2 cellular contexts compared by ENCODE assay signal in the genomic region with DNA sequence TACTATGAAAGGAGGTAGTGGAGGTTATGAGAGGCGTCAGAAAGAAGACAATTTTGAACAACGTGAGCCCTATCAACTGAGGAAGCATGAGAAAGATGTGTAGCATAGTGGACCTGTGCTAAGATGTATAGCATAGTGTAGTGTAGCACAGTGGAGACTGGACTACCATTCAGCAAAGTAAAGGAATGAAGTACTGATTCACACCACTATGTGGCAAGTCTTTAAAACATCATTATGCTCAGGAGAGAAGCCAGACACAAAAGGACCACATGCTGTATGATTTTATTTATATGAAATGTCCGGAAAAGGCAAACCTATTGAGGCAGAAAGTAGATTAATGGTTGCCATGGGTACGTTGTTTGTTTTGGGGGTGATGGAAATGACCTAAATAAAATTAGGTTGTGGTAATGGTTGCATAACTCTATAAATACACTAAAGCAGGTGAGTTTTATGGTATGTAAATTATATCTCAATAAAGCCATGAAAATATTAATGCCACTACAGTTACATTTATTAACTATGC.
TF ChIP-seq lines count a peak whose summit lies in the region.

No MANE protein-coding gene starts in this region.

TF ChIP-seq in K562, 482 proteins besides CTCF, POLR2A, EP300 and RAD21:
- TF ChIP-seq, protein P1, sequence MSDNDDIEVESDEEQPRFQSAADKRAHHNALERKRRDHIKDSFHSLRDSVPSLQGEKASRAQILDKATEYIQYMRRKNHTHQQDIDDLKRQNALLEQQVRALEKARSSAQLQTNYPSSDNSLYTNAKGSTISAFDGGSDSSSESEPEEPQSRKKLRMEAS (CRISPR knock-in tag; IDR thresholded peaks at IDR 0.05) = no peak

TF ChIP-seq in WTC11, 78 proteins besides CTCF, POLR2A, EP300 and RAD21:
- TF ChIP-seq MYBL2 (CRISPR knock-in tag; IDR thresholded peaks at IDR 0.05) = no peak
- no peak for TF ChIP-seq NFYB (CRISPR knock-in tag; conservative IDR thresholded peaks at IDR 0.05; ENCODE audit: low read depth)
- TF ChIP-seq, protein P2, sequence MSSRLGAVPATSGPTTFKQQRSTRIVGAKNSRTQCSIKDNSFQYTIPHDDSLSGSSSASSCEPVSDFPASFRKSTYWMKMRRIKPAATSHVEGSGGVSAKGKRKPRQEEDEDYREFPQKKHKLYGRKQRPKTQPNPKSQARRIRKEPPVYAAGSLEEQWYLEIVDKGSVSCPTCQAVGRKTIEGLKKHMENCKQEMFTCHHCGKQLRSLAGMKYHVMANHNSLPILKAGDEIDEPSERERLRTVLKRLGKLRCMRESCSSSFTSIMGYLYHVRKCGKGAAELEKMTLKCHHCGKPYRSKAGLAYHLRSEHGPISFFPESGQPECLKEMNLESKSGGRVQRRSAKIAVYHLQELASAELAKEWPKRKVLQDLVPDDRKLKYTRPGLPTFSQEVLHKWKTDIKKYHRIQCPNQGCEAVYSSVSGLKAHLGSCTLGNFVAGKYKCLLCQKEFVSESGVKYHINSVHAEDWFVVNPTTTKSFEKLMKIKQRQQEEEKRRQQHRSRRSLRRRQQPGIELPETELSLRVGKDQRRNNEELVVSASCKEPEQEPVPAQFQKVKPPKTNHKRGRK (CRISPR knock-in tag; IDR thresholded peaks at IDR 0.05; ENCODE audit: borderline replicate concordance) = no peak
- TF ChIP-seq, protein P3, sequence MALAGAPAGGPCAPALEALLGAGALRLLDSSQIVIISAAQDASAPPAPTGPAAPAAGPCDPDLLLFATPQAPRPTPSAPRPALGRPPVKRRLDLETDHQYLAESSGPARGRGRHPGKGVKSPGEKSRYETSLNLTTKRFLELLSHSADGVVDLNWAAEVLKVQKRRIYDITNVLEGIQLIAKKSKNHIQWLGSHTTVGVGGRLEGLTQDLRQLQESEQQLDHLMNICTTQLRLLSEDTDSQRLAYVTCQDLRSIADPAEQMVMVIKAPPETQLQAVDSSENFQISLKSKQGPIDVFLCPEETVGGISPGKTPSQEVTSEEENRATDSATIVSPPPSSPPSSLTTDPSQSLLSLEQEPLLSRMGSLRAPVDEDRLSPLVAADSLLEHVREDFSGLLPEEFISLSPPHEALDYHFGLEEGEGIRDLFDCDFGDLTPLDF (CRISPR knock-in tag; IDR thresholded peaks at IDR 0.05) = no peak
